In the genomic region with DNA sequence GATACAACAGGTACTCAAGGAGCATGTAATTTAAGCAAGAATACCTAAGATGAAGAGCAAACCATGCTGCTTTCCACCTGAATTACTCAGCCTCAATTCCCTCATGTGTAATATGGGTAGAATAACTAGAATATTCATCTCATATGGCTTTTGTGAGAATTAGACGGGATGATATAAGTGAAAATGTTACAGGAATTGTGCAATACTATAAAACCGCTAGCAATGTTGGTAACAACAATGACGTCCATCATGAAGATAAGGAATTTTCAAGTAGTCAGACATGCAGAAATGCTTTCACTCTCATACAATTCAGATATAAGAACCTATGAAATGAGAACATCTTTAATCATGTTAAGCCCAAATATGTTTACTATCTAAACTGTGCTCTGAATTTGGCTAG, we compare ENCODE assay signal across 6 cellular contexts.
"Had no signal": no experiment of that assay in that cellular context is flagged by ENCODE, and none has a peak within 500 bp of the region (broad histone marks: within the 10 kb centered on the region; RNA-seq: fewer than 3 reads in every experiment).

No MANE protein-coding gene starts in this region.

- H3K9me3 Mint-ChIP-seq: H9 had no signal

- H3K36me3 Mint-ChIP-seq: IgD-negative memory B cell had no signal

- H3K27ac Mint-ChIP-seq: H9, IgD-negative memory B cell had no signal

- DNase-seq: GOT3, H9, HCEC 1CT, KG1 had no signal

- H3K27ac ChIP-seq: HL-60 had no signal

- H3K4me3 Mint-ChIP-seq: H9, IgD-negative memory B cell had no signal

- H3K27me3 Mint-ChIP-seq: IgD-negative memory B cell had no signal

- H3K4me1 Mint-ChIP-seq: H9, IgD-negative memory B cell had no signal
